In genomic region chr2:177264209-177264538, GRCh38 we compare ENCODE assay signal across 1 cellular context.
TF ChIP-seq lines count a peak whose summit lies in the region.

No MANE protein-coding gene starts in this region.

TF ChIP-seq in K562, 482 proteins besides CTCF, POLR2A, EP300 and RAD21 (continued from another document and continues in another):
- TF ChIP-seq SRSF9 (IDR thresholded peaks at IDR 0.05; ENCODE audit: borderline replicate concordance, low read depth, low read length) = no peak
- TF ChIP-seq NFYB (IDR thresholded peaks at IDR 0.05; ENCODE audit: extremely low read depth, insufficient read length) = no peak
- TF ChIP-seq GTF2A2 (tag; IDR thresholded peaks at IDR 0.05) = no peak
- no peak for TF ChIP-seq RBBP5 (IDR thresholded peaks at IDR 0.05; ENCODE audit: borderline replicate concordance, insufficient read depth, low read length, poor library complexity, severe bottlenecking)
- no peak for TF ChIP-seq ZNF407 (IDR thresholded peaks at IDR 0.05; ENCODE audit: low read depth)
- TF ChIP-seq, protein P1, sequence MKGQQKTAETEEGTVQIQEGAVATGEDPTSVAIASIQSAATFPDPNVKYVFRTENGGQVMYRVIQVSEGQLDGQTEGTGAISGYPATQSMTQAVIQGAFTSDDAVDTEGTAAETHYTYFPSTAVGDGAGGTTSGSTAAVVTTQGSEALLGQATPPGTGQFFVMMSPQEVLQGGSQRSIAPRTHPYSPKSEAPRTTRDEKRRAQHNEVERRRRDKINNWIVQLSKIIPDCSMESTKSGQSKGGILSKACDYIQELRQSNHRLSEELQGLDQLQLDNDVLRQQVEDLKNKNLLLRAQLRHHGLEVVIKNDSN (CRISPR knock-in tag; IDR thresholded peaks at IDR 0.05) = no peak
- TF ChIP-seq CREBBP (IDR thresholded peaks at IDR 0.05; ENCODE audit: low read depth, low read length) = no peak
- TF ChIP-seq, protein P2, sequence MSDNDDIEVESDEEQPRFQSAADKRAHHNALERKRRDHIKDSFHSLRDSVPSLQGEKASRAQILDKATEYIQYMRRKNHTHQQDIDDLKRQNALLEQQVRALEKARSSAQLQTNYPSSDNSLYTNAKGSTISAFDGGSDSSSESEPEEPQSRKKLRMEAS (CRISPR knock-in tag; IDR thresholded peaks at IDR 0.05) = no peak; the same call in 1 of the 2 replicates
- TF ChIP-seq HLTF (IDR thresholded peaks at IDR 0.05) = no peak
- TF ChIP-seq, protein P3, sequence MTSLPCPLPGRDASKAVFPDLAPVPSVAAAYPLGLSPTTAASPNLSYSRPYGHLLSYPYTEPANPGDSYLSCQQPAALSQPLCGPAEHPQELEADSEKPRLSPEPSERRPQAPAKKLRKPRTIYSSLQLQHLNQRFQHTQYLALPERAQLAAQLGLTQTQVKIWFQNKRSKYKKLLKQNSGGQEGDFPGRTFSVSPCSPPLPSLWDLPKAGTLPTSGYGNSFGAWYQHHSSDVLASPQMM (CRISPR knock-in tag; IDR thresholded peaks at IDR 0.05) = no peak
- TF ChIP-seq TBL1XR1 (IDR thresholded peaks at IDR 0.05; ENCODE audit: low read length in 2 of 2) = no peak
- TF ChIP-seq LCOR (CRISPR knock-in tag; IDR thresholded peaks at IDR 0.05) = no peak
- TF ChIP-seq POU5F1 (IDR thresholded peaks at IDR 0.05; ENCODE audit: borderline replicate concordance, low read depth, low read length, partially characterized antibody) = no peak
- TF ChIP-seq, protein P4, sequence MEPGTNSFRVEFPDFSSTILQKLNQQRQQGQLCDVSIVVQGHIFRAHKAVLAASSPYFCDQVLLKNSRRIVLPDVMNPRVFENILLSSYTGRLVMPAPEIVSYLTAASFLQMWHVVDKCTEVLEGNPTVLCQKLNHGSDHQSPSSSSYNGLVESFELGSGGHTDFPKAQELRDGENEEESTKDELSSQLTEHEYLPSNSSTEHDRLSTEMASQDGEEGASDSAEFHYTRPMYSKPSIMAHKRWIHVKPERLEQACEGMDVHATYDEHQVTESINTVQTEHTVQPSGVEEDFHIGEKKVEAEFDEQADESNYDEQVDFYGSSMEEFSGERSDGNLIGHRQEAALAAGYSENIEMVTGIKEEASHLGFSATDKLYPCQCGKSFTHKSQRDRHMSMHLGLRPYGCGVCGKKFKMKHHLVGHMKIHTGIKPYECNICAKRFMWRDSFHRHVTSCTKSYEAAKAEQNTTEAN (CRISPR knock-in tag; IDR thresholded peaks at IDR 0.05) = peak; percentile 79; the same call in 1 of the 2 replicates
- TF ChIP-seq ZNF507 (tag; conservative IDR thresholded peaks at IDR 0.05) = no peak
- TF ChIP-seq ZNF24 (IDR thresholded peaks at IDR 0.05) = no peak
- TF ChIP-seq SUPT5H (IDR thresholded peaks at IDR 0.05) = 0 out of 2 replicates have a peak, but pooled peaks have one; percentile 8
- TF ChIP-seq DMBX1 (CRISPR knock-in tag; IDR thresholded peaks at IDR 0.05; ENCODE audit: borderline replicate concordance) = no peak
- TF ChIP-seq ELF2 (CRISPR knock-in tag; IDR thresholded peaks at IDR 0.05) = no peak
- no peak for TF ChIP-seq E2F5 (CRISPR knock-in tag; IDR thresholded peaks at IDR 0.05)
- no peak for TF ChIP-seq THRA (IDR thresholded peaks at IDR 0.05)
- no peak for TF ChIP-seq ETS2 (tag; IDR thresholded peaks at IDR 0.05; ENCODE audit: borderline replicate concordance, poor library complexity, severe bottlenecking)
- no peak for TF ChIP-seq CHD1 (IDR thresholded peaks at IDR 0.05; ENCODE audit: low read length)
- TF ChIP-seq MXI1 (IDR thresholded peaks at IDR 0.05; ENCODE audit: low read depth, low read length) = no peak; the same call in 1 of the 2 replicates
- no peak for TF ChIP-seq HES1 (IDR thresholded peaks at IDR 0.05; ENCODE audit: low read depth)
- TF ChIP-seq, protein P5, sequence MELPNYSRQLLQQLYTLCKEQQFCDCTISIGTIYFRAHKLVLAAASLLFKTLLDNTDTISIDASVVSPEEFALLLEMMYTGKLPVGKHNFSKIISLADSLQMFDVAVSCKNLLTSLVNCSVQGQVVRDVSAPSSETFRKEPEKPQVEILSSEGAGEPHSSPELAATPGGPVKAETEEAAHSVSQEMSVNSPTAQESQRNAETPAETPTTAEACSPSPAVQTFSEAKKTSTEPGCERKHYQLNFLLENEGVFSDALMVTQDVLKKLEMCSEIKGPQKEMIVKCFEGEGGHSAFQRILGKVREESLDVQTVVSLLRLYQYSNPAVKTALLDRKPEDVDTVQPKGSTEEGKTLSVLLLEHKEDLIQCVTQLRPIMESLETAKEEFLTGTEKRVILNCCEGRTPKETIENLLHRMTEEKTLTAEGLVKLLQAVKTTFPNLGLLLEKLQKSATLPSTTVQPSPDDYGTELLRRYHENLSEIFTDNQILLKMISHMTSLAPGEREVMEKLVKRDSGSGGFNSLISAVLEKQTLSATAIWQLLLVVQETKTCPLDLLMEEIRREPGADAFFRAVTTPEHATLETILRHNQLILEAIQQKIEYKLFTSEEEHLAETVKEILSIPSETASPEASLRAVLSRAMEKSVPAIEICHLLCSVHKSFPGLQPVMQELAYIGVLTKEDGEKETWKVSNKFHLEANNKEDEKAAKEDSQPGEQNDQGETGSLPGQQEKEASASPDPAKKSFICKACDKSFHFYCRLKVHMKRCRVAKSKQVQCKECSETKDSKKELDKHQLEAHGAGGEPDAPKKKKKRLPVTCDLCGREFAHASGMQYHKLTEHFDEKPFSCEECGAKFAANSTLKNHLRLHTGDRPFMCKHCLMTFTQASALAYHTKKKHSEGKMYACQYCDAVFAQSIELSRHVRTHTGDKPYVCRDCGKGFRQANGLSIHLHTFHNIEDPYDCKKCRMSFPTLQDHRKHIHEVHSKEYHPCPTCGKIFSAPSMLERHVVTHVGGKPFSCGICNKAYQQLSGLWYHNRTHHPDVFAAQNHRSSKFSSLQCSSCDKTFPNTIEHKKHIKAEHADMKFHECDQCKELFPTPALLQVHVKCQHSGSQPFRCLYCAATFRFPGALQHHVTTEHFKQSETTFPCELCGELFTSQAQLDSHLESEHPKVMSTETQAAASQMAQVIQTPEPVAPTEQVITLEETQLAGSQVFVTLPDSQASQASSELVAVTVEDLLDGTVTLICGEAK (IDR thresholded peaks at IDR 0.05) = no peak
- TF ChIP-seq, protein P5 (CRISPR knock-in tag; IDR thresholded peaks at IDR 0.05) = no peak
- TF ChIP-seq RHOXF2B (CRISPR knock-in tag; conservative IDR thresholded peaks at IDR 0.05) = no peak
- TF ChIP-seq, protein P6, sequence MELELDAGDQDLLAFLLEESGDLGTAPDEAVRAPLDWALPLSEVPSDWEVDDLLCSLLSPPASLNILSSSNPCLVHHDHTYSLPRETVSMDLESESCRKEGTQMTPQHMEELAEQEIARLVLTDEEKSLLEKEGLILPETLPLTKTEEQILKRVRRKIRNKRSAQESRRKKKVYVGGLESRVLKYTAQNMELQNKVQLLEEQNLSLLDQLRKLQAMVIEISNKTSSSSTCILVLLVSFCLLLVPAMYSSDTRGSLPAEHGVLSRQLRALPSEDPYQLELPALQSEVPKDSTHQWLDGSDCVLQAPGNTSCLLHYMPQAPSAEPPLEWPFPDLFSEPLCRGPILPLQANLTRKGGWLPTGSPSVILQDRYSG (tag; conservative IDR thresholded peaks at IDR 0.05; ENCODE audit: low read depth) = no peak
- no peak for TF ChIP-seq HCFC1 (IDR thresholded peaks at IDR 0.05; ENCODE audit: low read depth, low read length)
- peak; percentile 33 for TF ChIP-seq PHF8 (IDR thresholded peaks at IDR 0.05; ENCODE audit: borderline replicate concordance, low read length)
- no peak for TF ChIP-seq KAT2B (IDR thresholded peaks at IDR 0.05; ENCODE audit: low read depth, low read length)
- no peak for TF ChIP-seq ZBTB8A (IDR thresholded peaks at IDR 0.05; ENCODE audit: partially characterized antibody)
